In the genomic region with DNA sequence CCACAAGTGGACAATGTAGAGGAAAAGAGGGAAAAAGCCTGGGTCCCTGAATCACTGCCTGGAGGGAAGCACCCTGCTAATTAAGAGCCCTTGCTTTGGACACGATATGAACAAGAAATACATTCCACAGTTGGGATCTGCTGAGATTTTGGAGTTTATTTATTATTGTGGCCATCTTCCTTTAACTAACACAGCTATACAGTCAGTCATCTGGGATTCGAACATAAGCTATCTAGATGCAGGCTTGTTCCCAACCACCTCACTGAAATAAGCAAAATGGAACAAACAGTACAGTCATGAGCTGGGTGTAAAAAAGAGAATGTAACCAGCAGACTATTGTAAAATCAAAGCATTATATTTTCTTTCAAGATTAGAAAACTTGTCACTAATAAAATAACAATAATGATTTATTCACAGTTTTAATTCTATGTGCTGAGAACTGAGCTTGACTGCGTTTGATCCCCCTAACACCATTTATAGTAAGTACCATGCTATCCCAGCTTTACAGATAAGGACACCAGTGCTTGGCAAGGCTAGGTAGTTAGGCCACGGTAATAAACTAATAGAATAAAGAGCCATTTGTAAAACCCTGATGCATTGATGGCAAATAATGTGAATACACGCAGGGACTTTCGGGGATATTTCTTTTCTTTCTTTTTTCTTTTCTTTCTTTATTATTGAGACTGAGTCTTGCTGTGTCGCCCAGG, we compare ENCODE assay signal across 14 cellular contexts.
A peak's percentile ranks its signal among the peaks of the same experiment; 100 is the strongest.
DNase-seq lines count a peak whose midpoint lies in the region; ATAC-seq and TF ChIP-seq lines count a peak whose summit lies in the region.
"Had no signal": no experiment of that assay in that cellular context is flagged by ENCODE, and none has a peak within 500 bp of the region (broad histone marks: within the 10 kb centered on the region; RNA-seq: fewer than 3 reads in every experiment).

No MANE protein-coding gene starts in this region.

- no peaks in the 10 kb centered on the region for H3K36me3 ChIP-seq in Panc1 (ENCODE audit: control insufficient read depth, insufficient read depth, low read length)
- H3K36me3 ChIP-seq in transverse colon: no peaks in the 10 kb centered on the region
- H3K36me3 ChIP-seq in esophagus muscularis mucosa: no peaks in the 10 kb centered on the region
- H3K36me3 ChIP-seq: BE2C had no signal

- intact Hi-C loops in Panc1 (cut with micrococcal nuclease; ENCODE audit: unreplicated experiment) (no loop called here), transverse colon (cut with DNase I; ENCODE audit: low total_unique reads) (no loop called here), esophagus muscularis mucosa (cut with DNase I) (no loop called here)

- CTCF ChIA-PET in Panc1 (lab: Charles Lee): no interaction called here

- in situ Hi-C loops in Panc1 (cut with HindIII; ENCODE audit: low pct_unique_long_range_greater_than_20kb, low sequenced_read_pairs): no loop called here
- in situ Hi-C loops in transverse colon (cut with MboI; ENCODE audit: low pct_ligation_motif_present in 1 of 4, low pct_unique_long_range_greater_than_20kb in 1 of 4, low sequenced_read_pairs in 3 of 4): no loop called here

- H3K27me3 ChIP-seq in Panc1 (ENCODE audit: control insufficient read depth, insufficient read depth, low read length) (no peaks in the 10 kb centered on the region), transverse colon (no peaks in the 10 kb centered on the region), esophagus muscularis mucosa (no peaks in the 10 kb centered on the region)
- H3K27me3 ChIP-seq: BE2C had no signal

- TF ChIP-seq CTCF in Panc1 (IDR thresholded peaks at IDR 0.05): no peak
- no peak for TF ChIP-seq CTCF in fibroblast of mammary gland (conservative IDR thresholded peaks at IDR 0.05; ENCODE audit: control insufficient read depth, insufficient read depth, low read depth, low read length)
- no peak for TF ChIP-seq CTCF in transverse colon (IDR thresholded peaks at IDR 0.05)
- no peak for TF ChIP-seq CTCF in esophagus muscularis mucosa (IDR thresholded peaks at IDR 0.05)
- no peak for TF ChIP-seq CTCF in coronary artery (IDR thresholded peaks at IDR 0.05)

- no peak overlapping the region for H3K4me3 ChIP-seq in Panc1 (ENCODE audit: low read depth in 2 of 2, low read length in 2 of 2)
- H3K4me3 ChIP-seq in fibroblast of mammary gland (ENCODE audit: control insufficient read depth, low read depth, low read length): no peak overlapping the region
- no peak overlapping the region for H3K4me3 ChIP-seq in transverse colon
- no peak overlapping the region for H3K4me3 ChIP-seq in esophagus muscularis mucosa
- H3K4me3 ChIP-seq in coronary artery: no peak overlapping the region

- no TSS peak for BruUV-seq in Panc1 (replicated peaks; lab: Mats Ljungman, UMichigan)

- H3K4me1 ChIP-seq in Panc1 (ENCODE audit: control insufficient read depth, insufficient read depth, low read length) (peaks cover 2% of the 10 kb centered on the region; the same call in 1 of the 2 replicates), transverse colon (peaks cover 0 to 4% (median 0%) of the 10 kb centered on the region in 4 donors), esophagus muscularis mucosa (peaks cover 3 to 13% (median 8%) of the 10 kb centered on the region in 4 donors)
- H3K4me1 ChIP-seq: BE2C had no signal

- TF ChIP-seq EP300 in transverse colon (IDR thresholded peaks at IDR 0.05; ENCODE audit: low read depth) (no peak), esophagus muscularis mucosa (IDR thresholded peaks at IDR 0.05) (no peak)

- H3K27ac ChIP-seq in Panc1 (ENCODE audit: low read length) (peak overlapping the region; percentile 51; the same call in 1 of the 2 replicates), transverse colon (no peak overlapping the region), esophagus muscularis mucosa (replicated peaks in 1 of 4) (no peak overlapping the region), coronary artery (no peak overlapping the region)
- H3K27ac ChIP-seq: C4-2B had no signal

- ATAC-seq in Panc1: no peak
- ATAC-seq: HepG2 had no signal

- POLR2A ChIA-PET in Panc1 (lab: Charles Lee): no interaction called here

- 94 to 95% methylated on average over 3 to 7 of the region's 7 CpGs for WGBS in transverse colon (ENCODE audit: low coverage in 1 of 2), 2 donors
- 98% methylated on average over 7 of the region's 7 CpGs for WGBS in esophagus muscularis mucosa

- DNase-seq in EH (ENCODE audit: low read depth) (peak; percentile 68), ELR (ENCODE audit: low read depth) (peak; percentile 30), Panc1 (ENCODE audit: low read depth, low spot score) (no peak), fibroblast of mammary gland (ENCODE audit: low read depth) (peak; percentile 35), transverse colon (no peak), esophagus muscularis mucosa (ENCODE audit: extremely low spot score) (no peak), coronary artery (ENCODE audit: low spot score) (no peak), NOMO-1 treated with DMSO at 0.1 percent for 48 hours (lab: John Stamatoyannopoulos, UW; ENCODE audit: unreplicated experiment) (no peak)
- DNase-seq: BE2C; CD4-positive, alpha-beta memory T cell; DMS79; GF-D8 had no signal

- H3K9me3 ChIP-seq in Panc1 (ENCODE audit: control insufficient read depth, insufficient read depth, low read depth, low read length) (no peaks in the 10 kb centered on the region), transverse colon (no peaks in the 10 kb centered on the region), esophagus muscularis mucosa (no peaks in the 10 kb centered on the region)
- H3K9me3 ChIP-seq: BE2C had no signal

- no peak for TF ChIP-seq POLR2A in transverse colon (IDR thresholded peaks at IDR 0.05)
- TF ChIP-seq POLR2A in esophagus muscularis mucosa (IDR thresholded peaks at IDR 0.05; ENCODE audit: low read depth): no peak

Comparison
In these comparisons a context has a peak if more than half of its experiments do, and no peak if none do; other contexts are left out.
1. DNase-seq: peak in EH (single experiment), ELR (single experiment) and fibroblast of mammary gland (single experiment); none in Panc1 (single experiment), transverse colon (single experiment), esophagus muscularis mucosa (single experiment), coronary artery (single experiment) and NOMO-1 treated with DMSO at 0.1 percent for 48 hours (single experiment).